27 cellular contexts compared by ENCODE assay signal in the genomic region with DNA sequence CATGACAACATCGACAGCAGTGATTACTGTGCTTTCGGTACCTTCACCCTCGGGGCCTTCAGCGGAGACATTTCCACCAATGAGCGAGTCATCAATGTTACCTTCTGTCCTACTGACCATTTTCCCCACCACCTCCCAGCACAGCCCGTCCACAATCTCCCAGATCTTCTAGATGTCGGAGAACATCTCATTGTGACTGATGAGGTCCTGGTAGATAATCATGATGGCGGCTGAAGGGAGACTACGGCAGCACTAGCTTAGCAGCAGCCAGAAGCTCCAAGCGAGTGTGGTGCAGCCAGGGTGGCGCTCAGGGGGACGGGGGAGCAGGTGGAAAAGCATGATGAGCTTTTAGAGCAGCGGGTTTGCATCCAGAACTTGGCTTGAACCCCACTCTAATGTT.
"Had no signal": no experiment of that assay in that cellular context is flagged by ENCODE, and none has a peak within 500 bp of the region (broad histone marks: within the 10 kb centered on the region; RNA-seq: fewer than 3 reads in every experiment).

No MANE protein-coding gene starts in this region.

- H3K27ac ChIP-seq: colonic mucosa, coronary artery, dorsolateral prefrontal cortex, epithelial cell of prostate, esophagus muscularis mucosa, esophagus squamous epithelium, foreskin keratinocyte, gastrocnemius medialis, gastroesophageal sphincter, heart left ventricle, heart right ventricle had no signal

- H3K4me1 ChIP-seq: colonic mucosa, esophagus muscularis mucosa, esophagus squamous epithelium, foreskin keratinocyte, gastrocnemius medialis, gastroesophageal sphincter, heart left ventricle, heart right ventricle had no signal

- FAIRE-seq: colon, endometrium, endothelial cell of umbilical vein, frontal cortex had no signal

- H3K4me3 ChIP-seq: colonic mucosa, coronary artery, dorsolateral prefrontal cortex, esophagus muscularis mucosa, esophagus squamous epithelium, gastrocnemius medialis, gastroesophageal sphincter, heart left ventricle, heart right ventricle had no signal

- H3K9me3 ChIP-seq: colonic mucosa, esophagus muscularis mucosa, esophagus squamous epithelium, gastrocnemius medialis, gastroesophageal sphincter, heart left ventricle, heart right ventricle had no signal

- DNase-seq: colonic mucosa; cortex of kidney; dermis blood vessel endothelial cell; dorsolateral prefrontal cortex; effector CD4-positive, alpha-beta T cell; effector CD8-positive, alpha-beta T cell; effector memory CD4-positive, alpha-beta T cell; effector memory CD8-positive, alpha-beta T cell; endodermal cell; erythroblast; esophagus squamous epithelium; foreskin fibroblast; foreskin keratinocyte; foreskin melanocyte; gastrocnemius medialis; glutamatergic neuron; head of caudate nucleus; heart left ventricle; heart right ventricle had no signal

- H3K27me3 ChIP-seq: colonic mucosa, dorsolateral prefrontal cortex, esophagus muscularis mucosa, esophagus squamous epithelium, foreskin keratinocyte, gastrocnemius medialis, gastroesophageal sphincter, heart left ventricle, heart right ventricle had no signal

- H3K36me3 ChIP-seq: colonic mucosa, esophagus muscularis mucosa, esophagus squamous epithelium, gastrocnemius medialis, gastroesophageal sphincter, heart left ventricle, heart right ventricle had no signal
